ENCODE assay signal across 2 cellular contexts in genomic region chr18:46068763-46069162, GRCh38.
TF ChIP-seq lines count a peak whose summit lies in the region.

No MANE protein-coding gene starts in this region.

TF ChIP-seq in liver, 16 proteins besides CTCF, POLR2A, EP300 and RAD21:
- TF ChIP-seq HNF4A (conservative IDR thresholded peaks at IDR 0.05) (peak in 1 of 2 donors; percentile 27), FOXA2 (IDR thresholded peaks at IDR 0.05) (no peak), RXRA (IDR thresholded peaks at IDR 0.05) (peak in 1 of 2 donors; percentile 12), EGR1 (IDR thresholded peaks at IDR 0.05; ENCODE audit: low read depth in 2 of 2) (no peak)

TF ChIP-seq in HepG2, 621 proteins besides CTCF, POLR2A, EP300 and RAD21:
- TF ChIP-seq AGO2 (optimal IDR thresholded peaks at IDR 0.05; ENCODE audit: low read depth, low read length) (no peak), ZNF577 (CRISPR knock-in tag; IDR thresholded peaks at IDR 0.05; ENCODE audit: borderline replicate concordance, low read depth) (no peak), ZNF776 (CRISPR knock-in tag; IDR thresholded peaks at IDR 0.05) (no peak), TEF (CRISPR knock-in tag; IDR thresholded peaks at IDR 0.05) (no peak), ZNF619 (CRISPR knock-in tag; IDR thresholded peaks at IDR 0.05) (no peak)
